ENCODE assay signal across 18 cellular contexts in the genomic region with DNA sequence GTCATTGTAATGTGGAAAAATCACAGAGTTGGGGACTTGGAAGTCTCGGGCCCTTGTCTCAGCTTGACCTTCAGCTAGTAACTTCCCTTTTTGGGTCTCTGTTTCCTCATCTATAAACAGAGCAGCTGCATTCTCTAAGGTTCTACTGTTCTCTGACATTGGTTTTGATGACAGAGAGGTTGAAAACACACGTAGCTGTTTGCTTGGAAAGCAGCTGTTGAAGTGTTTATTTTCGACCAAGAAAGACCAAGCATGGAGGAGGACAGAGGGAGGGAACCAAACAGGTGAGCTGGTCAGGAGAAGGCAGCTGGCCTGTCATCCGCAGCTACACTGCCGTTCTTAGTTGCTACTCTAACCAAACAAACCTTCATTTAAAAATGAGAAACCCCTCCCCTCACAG.
DNase-seq lines count a peak whose midpoint lies in the region; ATAC-seq and TF ChIP-seq lines count a peak whose summit lies in the region.
"Had no signal": no experiment of that assay in that cellular context is flagged by ENCODE, and none has a peak within 500 bp of the region (broad histone marks: within the 10 kb centered on the region; RNA-seq: fewer than 3 reads in every experiment).

No MANE protein-coding gene starts in this region.

- H3K9me3 ChIP-seq in DOHH2 (ENCODE audit: control insufficient read depth, insufficient read depth, low read length), result no peaks in the 10 kb centered on the region
- H3K9me3 ChIP-seq in OCI-LY3 (ENCODE audit: insufficient read depth, low read length), result peaks cover 3% of the 10 kb centered on the region; the same call in 1 of the 2 replicates
- H3K9me3 ChIP-seq in GM23248 (ENCODE audit: low read depth), result no peaks in the 10 kb centered on the region
- H3K9me3 ChIP-seq: pancreas, thoracic aorta had no signal

- peaks cover 57% of the 10 kb centered on the region for H3K36me3 ChIP-seq in DOHH2 (ENCODE audit: control insufficient read depth, low read length)
- H3K36me3 ChIP-seq in OCI-LY3 (replicated peaks; ENCODE audit: low read depth, low read length), result no peaks in the 10 kb centered on the region
- peaks cover 34% of the 10 kb centered on the region for H3K36me3 ChIP-seq in GM23248 (ENCODE audit: low read depth)
- H3K36me3 ChIP-seq: thoracic aorta had no signal

- H3K9ac ChIP-seq in OCI-LY3 (ENCODE audit: low read length), result peak overlapping the region; percentile 9; the same call in 1 of the 2 replicates
- H3K9ac ChIP-seq in GM23248, result no peak overlapping the region

- no peak overlapping the region for H3K4me3 ChIP-seq in DOHH2 (ENCODE audit: low read length)
- peak overlapping the region; percentile 16; the same call in 1 of the 2 replicates for H3K4me3 ChIP-seq in OCI-LY3 (ENCODE audit: low read length)
- H3K4me3 ChIP-seq in GM23248, result no peak overlapping the region
- H3K4me3 ChIP-seq: pancreas, smooth muscle cell, thoracic aorta had no signal

- H3K27ac ChIP-seq in DOHH2 (ENCODE audit: low read depth, low read length) (peak overlapping the region; percentile 25; the same call in 1 of the 2 replicates), OCI-LY3 (ENCODE audit: low read length) (no peak overlapping the region), GM23248 (no peak overlapping the region)
- H3K27ac ChIP-seq: pancreas, thoracic aorta had no signal

- H3K79me2 ChIP-seq in DOHH2 (ENCODE audit: control insufficient read depth, low read length) (no peaks in the 10 kb centered on the region), OCI-LY3 (ENCODE audit: low read length) (no peaks in the 10 kb centered on the region), GM23248 (ENCODE audit: insufficient read depth) (peaks cover 20% of the 10 kb centered on the region)

- H3F3A ChIP-seq in DOHH2 (ENCODE audit: control insufficient read depth, insufficient read depth) (no peaks in the 10 kb centered on the region), GM23248 (ENCODE audit: insufficient read depth) (peaks cover 26% of the 10 kb centered on the region)

- in situ Hi-C loops in GM23248 (cut with MboI), result no loop called here

- ATAC-seq in HG02885 (IDR thresholded peaks at IDR 0.05; ENCODE audit: poor library complexity, unreplicated experiment) (peak; percentile 52), GM18511 (IDR thresholded peaks at IDR 0.05; ENCODE audit: unreplicated experiment) (no peak), sciatic nerve (no peak)
- ATAC-seq: activated CD8-positive, alpha-beta memory T cell treated with anti-CD3 and anti-CD28 coated beads, Interleukin-2, amount 10 ng/mL, durations not matched to agents 7 days and 5 days had no signal

- DNase-seq in myocyte (ENCODE audit: low read depth) (peak; percentile 75), sciatic nerve (ENCODE audit: low spot score) (no peak), GM23248 (no peak)
- DNase-seq: activated CD4-positive, CD25-positive, alpha-beta regulatory T cell treated with anti-CD3 and anti-CD28 coated beads, Interleukin-2, amount 50 U/mL, for 72 hours; activated CD8-positive, alpha-beta memory T cell treated with anti-CD3 and anti-CD28 coated beads, Interleukin-2, amount 10 ng/mL, durations not matched to agents 7 days and 5 days; activated effector memory CD4-positive, alpha-beta T cell treated with anti-CD3 and anti-CD28 coated beads, Interleukin-2, amount 50 U/mL, for 16 hours; AML-193; endodermal cell; hypothalamus; midbrain; NCI-H187 treated with DMSO at 0.1 percent for 48 hours; pancreas had no signal

- intact Hi-C loops in sciatic nerve (cut with DNase I), result no loop called here

- H2AFZ ChIP-seq in OCI-LY3 (ENCODE audit: low read depth, low read length), result peak overlapping the region; percentile 40; the same call in 1 of the 2 replicates
- H2AFZ ChIP-seq in GM23248, result no peak overlapping the region

- H3K9me2 ChIP-seq in DOHH2 (replicated peaks; ENCODE audit: control insufficient read depth, low read length), result no peaks in the 10 kb centered on the region
- no peaks in the 10 kb centered on the region for H3K9me2 ChIP-seq in GM23248 (ENCODE audit: insufficient read depth)

- H3K4me1 ChIP-seq in DOHH2 (ENCODE audit: control insufficient read depth, low read length) (peaks cover 22% of the 10 kb centered on the region), OCI-LY3 (ENCODE audit: low read length) (peaks cover 15% of the 10 kb centered on the region), GM23248 (ENCODE audit: insufficient read depth) (peaks cover 15% of the 10 kb centered on the region; the same call in 1 of the 2 replicates)
- H3K4me1 ChIP-seq: pancreas had no signal

- no peaks in the 10 kb centered on the region for H4K20me1 ChIP-seq in DOHH2 (ENCODE audit: control insufficient read depth, insufficient read depth, low read depth, low read length)
- H4K20me1 ChIP-seq in OCI-LY3 (ENCODE audit: insufficient read depth, low read length), result no peaks in the 10 kb centered on the region
- H4K20me1 ChIP-seq in GM23248 (ENCODE audit: insufficient read depth), result 0 out of 2 replicates have a peak, but pooled peaks cover 3% of the 10 kb centered on the region

- H3K4me2 ChIP-seq in DOHH2 (ENCODE audit: low read length) (peak overlapping the region; percentile 33), OCI-LY3 (ENCODE audit: low read length) (peak overlapping the region; percentile 43), GM23248 (ENCODE audit: unreplicated experiment) (no peak overlapping the region)
- H3K4me2 ChIP-seq: smooth muscle cell had no signal

- TF ChIP-seq CTCF in DOHH2 (IDR thresholded peaks at IDR 0.05; ENCODE audit: low read depth, low read length, poor library complexity, severe bottlenecking) (no peak), OCI-LY3 (IDR thresholded peaks at IDR 0.05; ENCODE audit: low read depth, low read length) (no peak)

- 87 to 88% methylated on average over 5 of the region's 5 CpGs for WGBS in GM23248 (ENCODE audit: low coverage in 1 of 2, low lambda C conversion rate in 2 of 2, missing lambda C conversion rate in 2 of 2), 2 experiments

- no peaks in the 10 kb centered on the region for H3K27me3 ChIP-seq in DOHH2 (ENCODE audit: control insufficient read depth, low read length)
- no peaks in the 10 kb centered on the region for H3K27me3 ChIP-seq in OCI-LY3 (ENCODE audit: low read depth, low read length)
- H3K27me3 ChIP-seq in GM23248 (replicated peaks; ENCODE audit: insufficient read depth), result no peaks in the 10 kb centered on the region
- H3K27me3 ChIP-seq: pancreas had no signal
